20 cellular contexts compared by ENCODE assay signal in the genomic region with DNA sequence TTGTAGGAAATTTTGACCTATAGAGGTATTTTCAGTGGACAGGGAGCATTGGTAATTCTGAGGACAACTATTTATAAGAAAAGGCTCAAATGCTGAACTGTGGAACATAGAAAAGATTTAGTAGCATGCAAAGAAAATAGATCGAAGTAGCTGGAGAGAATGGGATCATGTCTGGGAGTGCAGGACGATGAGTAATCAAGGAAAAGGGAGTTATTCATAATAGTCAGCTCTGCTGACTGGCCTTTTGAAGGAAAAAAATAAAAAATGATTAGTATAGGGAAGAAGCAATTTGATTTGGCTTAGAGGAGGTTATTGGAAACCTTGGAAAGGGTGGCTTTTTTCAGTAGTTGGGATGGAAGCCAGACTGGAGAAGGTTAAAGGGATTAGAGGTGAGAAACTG. TPM values are rescaled to one million over a fixed set of nuclear protein-coding genes. Genes with fewer than 3 reads are reported as not detected.
DNase-seq lines count a peak whose midpoint lies in the region; TF ChIP-seq lines count a peak whose summit lies in the region.
"Had no signal": no experiment of that assay in that cellular context is flagged by ENCODE, and none has a peak within 500 bp of the region (broad histone marks: within the 10 kb centered on the region; RNA-seq: fewer than 3 reads in every experiment).

No MANE protein-coding gene starts in this region.

- H3K36me3 Mint-ChIP-seq in activated CD4-positive, alpha-beta T cell treated with anti-CD3 and anti-CD28 coated beads, Interleukin-2, amount 10 ng/mL, durations not matched to agents 7 days and 5 days (ENCODE audit: low read depth): no peaks in the 10 kb centered on the region
- H3K36me3 Mint-ChIP-seq: activated naive CD4-positive, alpha-beta T cell treated with anti-CD3 and anti-CD28 coated beads, Interleukin-2, amount 50 U/mL, for 72 hours had no signal

- H3F3A ChIP-seq in smooth muscle cell (ENCODE audit: low read depth): no peaks in the 10 kb centered on the region

- 28% methylated on average over 2 of the region's 2 CpGs for WGBS in smooth muscle cell (ENCODE audit: low lambda C conversion rate)

- H3K4me1 Mint-ChIP-seq in activated CD4-positive, alpha-beta T cell treated with anti-CD3 and anti-CD28 coated beads, Interleukin-2, amount 10 ng/mL, durations not matched to agents 7 days and 5 days: no peaks in the 10 kb centered on the region

- no peaks in the 10 kb centered on the region for H4K20me1 ChIP-seq in smooth muscle cell (ENCODE audit: low read depth)
- H4K20me1 ChIP-seq: BLaER1 had no signal

- H3K4me3 Mint-ChIP-seq in activated CD4-positive, alpha-beta T cell treated with anti-CD3 and anti-CD28 coated beads, Interleukin-2, amount 10 ng/mL, durations not matched to agents 7 days and 5 days: no peak overlapping the region
- H3K4me3 Mint-ChIP-seq: GM23338 had no signal

- POLR2A ChIA-PET in activated CD4-positive, alpha-beta T cell treated with anti-CD3 and anti-CD28 coated beads, Interleukin-2, amount 10 ng/mL, durations not matched to agents 7 days and 5 days (lab: Charles Lee): no interaction called here

- no peak overlapping the region for H3K27ac Mint-ChIP-seq in activated CD4-positive, alpha-beta T cell treated with anti-CD3 and anti-CD28 coated beads, Interleukin-2, amount 10 ng/mL, durations not matched to agents 7 days and 5 days
- H3K27ac Mint-ChIP-seq: activated naive CD4-positive, alpha-beta T cell treated with anti-CD3 and anti-CD28 coated beads, Interleukin-2, amount 50 U/mL, for 72 hours; GM23338 had no signal

- H3K4me2 ChIP-seq in smooth muscle cell: peak overlapping the region; percentile 25
- H3K4me2 ChIP-seq: BLaER1, GM23338, KMS-11 had no signal

- TF ChIP-seq CTCF in fibroblast of the aortic adventitia (IDR thresholded peaks at IDR 0.05; ENCODE audit: insufficient read depth, low read length): no peak
- no peak for TF ChIP-seq CTCF in smooth muscle cell (IDR thresholded peaks at IDR 0.05; ENCODE audit: borderline replicate concordance, insufficient read depth, poor library complexity, severe bottlenecking)

- no peaks in the 10 kb centered on the region for H3K79me2 ChIP-seq in smooth muscle cell (ENCODE audit: low read depth)

- H3K36me3 ChIP-seq in smooth muscle cell (ENCODE audit: low read depth): no peaks in the 10 kb centered on the region
- H3K36me3 ChIP-seq: BLaER1, neutrophil, right lobe of liver had no signal

- H2AFZ ChIP-seq in smooth muscle cell (ENCODE audit: low read depth): peak overlapping the region; percentile 0
- H2AFZ ChIP-seq: GM23338 had no signal

- H3K9me3 Mint-ChIP-seq in activated CD4-positive, alpha-beta T cell treated with anti-CD3 and anti-CD28 coated beads, Interleukin-2, amount 10 ng/mL, durations not matched to agents 7 days and 5 days: no peaks in the 10 kb centered on the region
- H3K9me3 Mint-ChIP-seq: GM23338 had no signal

- no peak overlapping the region for H3K9ac ChIP-seq in smooth muscle cell (ENCODE audit: low read depth)
- H3K9ac ChIP-seq: BLaER1, KMS-11 had no signal

- H3K4me3 ChIP-seq in fibroblast of the aortic adventitia (ENCODE audit: low read depth, low read length): no peak overlapping the region
- no peak overlapping the region for H3K4me3 ChIP-seq in smooth muscle cell
- H3K4me3 ChIP-seq: BLaER1, GM23338, right lobe of liver had no signal

- H3K27me3 ChIP-seq in smooth muscle cell (ENCODE audit: low read depth): no peaks in the 10 kb centered on the region
- H3K27me3 ChIP-seq: BLaER1, neutrophil, right lobe of liver had no signal

- no peaks in the 10 kb centered on the region for H3K9me3 ChIP-seq in smooth muscle cell (replicated peaks; ENCODE audit: low read depth)
- H3K9me3 ChIP-seq: BLaER1, neutrophil, right lobe of liver had no signal

- CTCF ChIA-PET in activated CD4-positive, alpha-beta T cell treated with anti-CD3 and anti-CD28 coated beads, Interleukin-2, amount 10 ng/mL, durations not matched to agents 7 days and 5 days (lab: Charles Lee): no interaction called here

- peak overlapping the region; percentile 57 for H3K27ac ChIP-seq in smooth muscle cell (ENCODE audit: low read depth)
- H3K27ac ChIP-seq: BLaER1, KMS-11, neutrophil, right lobe of liver had no signal

- H3K27me3 Mint-ChIP-seq in activated CD4-positive, alpha-beta T cell treated with anti-CD3 and anti-CD28 coated beads, Interleukin-2, amount 10 ng/mL, durations not matched to agents 7 days and 5 days: peaks cover 2% of the 10 kb centered on the region

- peak; percentile 14 for DNase-seq in EH (ENCODE audit: low read depth)
- DNase-seq in RKO (ENCODE audit: low spot score): peak; percentile 61
- DNase-seq in fibroblast of the aortic adventitia (ENCODE audit: low read depth): peak; percentile 43
- DNase-seq in smooth muscle cell (lab: John Stamatoyannopoulos, UW; ENCODE audit: unreplicated experiment): no peak
- no peak for DNase-seq in HUDEP-2 (lab: John Stamatoyannopoulos, UW; ENCODE audit: unreplicated experiment in 76 of 76)
- no peak for DNase-seq in activated CD4-positive, alpha-beta T cell treated with anti-CD3 and anti-CD28 coated beads, Interleukin-2, amount 10 ng/mL, durations not matched to agents 7 days and 5 days
- DNase-seq in NCI-H524 (lab: John Stamatoyannopoulos, UW): no peak
- DNase-seq: activated T-cell treated with anti-CD3 and anti-CD28 coated beads for 4 hours; effector CD4-positive, alpha-beta T cell; left colon; NCI-H1105 treated with DMSO at 0.1 percent for 48 hours; NCI-H2171; right lobe of liver; RPMI8226; stimulated activated CD4-positive, alpha-beta T cell treated with anti-CD3 and anti-CD28 coated beads, Interleukin-2, amount 100 ng/mL, for 48 hours had no signal

- peaks cover 36% of the 10 kb centered on the region for H3K4me1 ChIP-seq in smooth muscle cell (ENCODE audit: low read depth)
- H3K4me1 ChIP-seq: BLaER1 had no signal

RNA-seq across cellular contexts. Expression of gene ANK2, which starts 22.9 kb away (rescaled TPM):
- total RNA-seq in fibroblast of the aortic adventitia (ENCODE audit: low replicate concordance): 190 and 200 TPM in 2 replicates
- total RNA-seq in smooth muscle cell: 8.1 and 9.5 TPM in 2 replicates
- polyA plus RNA-seq in smooth muscle cell: 2.1 and 2.2 TPM in 2 replicates
- under 1 TPM; 0.42 to 0.67 TPM for total RNA-seq in activated CD4-positive, alpha-beta T cell treated with anti-CD3 and anti-CD28 coated beads, Interleukin-2, amount 10 ng/mL, durations not matched to agents 7 days and 5 days

Comparison
In these comparisons a context has a peak if more than half of its experiments do, and no peak if none do; other contexts are left out.
1. DNase-seq: peak in EH (single experiment), RKO (single experiment) and fibroblast of the aortic adventitia (single experiment); none in smooth muscle cell (single experiment), HUDEP-2 (0 of 76), activated CD4-positive, alpha-beta T cell treated with anti-CD3 and anti-CD28 coated beads, Interleukin-2, amount 10 ng/mL, durations not matched to agents 7 days and 5 days (single experiment) and NCI-H524 (0 of 2).
2. RNA of gene ANK2, which starts 22.9 kb away (total RNA-seq): 190 to 200 TPM in fibroblast of the aortic adventitia; 8.1 to 9.5 TPM in smooth muscle cell and 0.42 to 0.67 TPM in activated CD4-positive, alpha-beta T cell treated with anti-CD3 and anti-CD28 coated beads, Interleukin-2, amount 10 ng/mL, durations not matched to agents 7 days and 5 days; every median in the first group is over 10 times any median in the second.